22 cellular contexts compared by ENCODE assay signal in genomic region chr5:83405662-83406061, GRCh38.
DNase-seq lines count a peak whose midpoint lies in the region; ATAC-seq, FAIRE-seq and TF ChIP-seq lines count a peak whose summit lies in the region.
"Had no signal": no experiment of that assay in that cellular context is flagged by ENCODE, and none has a peak within 500 bp of the region (broad histone marks: within the 10 kb centered on the region; RNA-seq: fewer than 3 reads in every experiment).

No MANE protein-coding gene starts in this region.

- no peak overlapping the region for H3K4me3 ChIP-seq in HEK293 (ENCODE audit: low read depth, low read length)
- H3K4me3 ChIP-seq: GM12878, GM23338 had no signal

- no peaks in the 10 kb centered on the region for H3K36me3 ChIP-seq in HEK293 (ENCODE audit: control insufficient read depth in 2 of 2, insufficient read depth in 1 of 2, low read length in 2 of 2)
- H3K36me3 ChIP-seq: BE2C had no signal

- CTCF ChIA-PET in HEK293 (lab: Yijun Ruan, JAX), result interaction anchor here (1.0 kb wide), 1 partner anchor 1018 kb away, joined by 3 read pairs; no protein-coding TSS in a partner anchor

- POLR2A ChIA-PET in HEK293 (lab: Yijun Ruan, JAX), result no interaction called here

- H3K27ac ChIP-seq in HEK293 (ENCODE audit: extremely low read depth, low read depth, low read length), result no peak overlapping the region

- FAIRE-seq in GM12891 (lab: Jason Lieb, UNC), result peak; percentile 66
- FAIRE-seq: H54, HTR-8/SVneo had no signal

- DNase-seq in GM12891 (ENCODE audit: insufficient read length, low spot score) (no peak), left ventricle myocardium superior (no peak), retina (peak; percentile 13), NCI-H774 (lab: John Stamatoyannopoulos, UW) (no peak), NCI-H526 (lab: John Stamatoyannopoulos, UW) (no peak)
- DNase-seq: BE2C; C1 segment of cervical spinal cord; CD4-positive, CD25-positive, alpha-beta regulatory T cell; CD8-positive, alpha-beta memory T cell; COR-L47; DMS 273 treated with DMSO at 0.1 percent for 48 hours; DMS53; DND-41; EL; HCEC 1CT; HFFc6; IMR-90 had no signal

- H3K4me1 ChIP-seq in HEK293 (ENCODE audit: control insufficient read depth, insufficient read depth, low read length), result 0 out of 2 replicates have a peak, but pooled peaks cover 3% of the 10 kb centered on the region
- H3K4me1 ChIP-seq: BE2C had no signal

- no peak for TF ChIP-seq CTCF in HEK293 (tag by site-specific recombination; IDR thresholded peaks at IDR 0.05)

- TF ChIP-seq POLR2A in GM12891 (IDR thresholded peaks at IDR 0.05; ENCODE audit: low read depth, low read length), result no peak

- H3K9me3 ChIP-seq in HEK293 (ENCODE audit: control insufficient read depth, insufficient read depth, low read depth, low read length), result no peaks in the 10 kb centered on the region
- H3K9me3 ChIP-seq: BE2C had no signal

- intact Hi-C loops in left ventricle myocardium superior (cut with micrococcal nuclease), result no loop called here

- ATAC-seq in left ventricle myocardium superior, result peak; percentile 85
- ATAC-seq: GM12878, GM23338 had no signal

TF ChIP-seq in GM12891, 5 proteins besides CTCF, POLR2A, EP300 and RAD21:
- TF ChIP-seq POLR2AphosphoS5 (IDR thresholded peaks at IDR 0.05; ENCODE audit: low read depth, low read length) (no peak), TAF1 (IDR thresholded peaks at IDR 0.05; ENCODE audit: low read depth, low read length) (no peak), POU2F2 (IDR thresholded peaks at IDR 0.05; ENCODE audit: low read depth, low read length) (no peak), PAX5 (IDR thresholded peaks at IDR 0.05; ENCODE audit: insufficient read depth, low read length, severe bottlenecking) (no peak), SPI1 (IDR thresholded peaks at IDR 0.05; ENCODE audit: low read depth, low read length) (no peak)

TF ChIP-seq in HEK293, 187 proteins besides CTCF, POLR2A, EP300 and RAD21:
- TF ChIP-seq ZNF19 (tag by site-specific recombination; IDR thresholded peaks at IDR 0.05; ENCODE audit: low read depth), result no peak
- TF ChIP-seq ATF2 (tag by site-specific recombination; IDR thresholded peaks at IDR 0.05; ENCODE audit: low read depth), result 0 out of 2 replicates have a peak, but pooled peaks have one; percentile 11
